8 cellular contexts compared by ENCODE assay signal in the genomic region with DNA sequence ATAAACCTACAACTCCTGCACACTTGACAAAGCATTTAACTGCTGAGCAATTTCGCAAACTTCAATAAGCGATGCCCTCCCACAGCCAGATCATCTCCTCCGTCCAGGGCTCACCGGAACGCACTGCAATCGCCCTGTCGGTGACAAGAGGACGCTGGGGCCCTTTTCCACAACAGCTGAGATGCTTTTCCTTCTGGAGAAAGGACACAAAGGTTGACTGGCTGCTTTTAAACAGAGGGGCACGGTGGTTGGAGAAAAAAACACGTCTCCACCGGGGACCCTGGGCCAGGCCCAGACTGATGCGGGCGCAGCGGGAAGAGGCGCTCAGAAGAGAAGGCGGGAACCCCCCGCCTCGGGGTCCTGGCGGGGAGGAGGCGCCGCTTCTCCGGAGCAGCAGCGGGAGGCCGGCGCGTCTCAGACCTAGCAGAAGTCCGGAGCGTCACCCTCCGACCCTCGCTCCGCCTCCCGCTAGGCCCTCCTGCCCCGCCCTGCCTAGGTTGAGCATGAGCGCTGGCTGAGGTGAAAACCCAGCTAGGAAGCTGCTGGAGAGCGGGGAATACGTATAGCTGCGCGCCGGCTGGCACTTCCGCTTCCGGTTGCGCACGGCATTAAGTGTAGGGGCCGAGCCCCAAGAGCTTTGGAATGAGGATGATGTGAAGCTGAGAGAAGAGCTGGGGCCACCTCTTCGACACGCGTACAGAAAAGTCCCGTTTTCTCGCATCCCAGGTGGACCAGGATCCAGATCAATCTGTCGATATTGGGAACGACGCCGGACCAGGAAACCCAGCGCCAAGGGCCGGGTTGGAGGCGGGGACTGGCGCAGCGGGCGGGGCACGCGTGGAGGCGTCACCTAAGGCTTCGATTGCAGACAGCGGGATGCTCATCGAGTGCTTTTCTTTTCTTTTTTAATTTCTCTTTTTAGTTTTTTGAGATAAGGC. TPM values are rescaled to one million over a fixed set of nuclear protein-coding genes. Genes with fewer than 3 reads are reported as not detected.
DNase-seq lines count a peak whose midpoint lies in the region; ATAC-seq, FAIRE-seq and TF ChIP-seq lines count a peak whose summit lies in the region.

A gene (minus strand): TSS at position 564 of the 938 bp plus-strand sequence. CDS start 3,788 bp downstream, outside the sequence.

- peak within 1 kb of the TSS; percentile 57 for H3K4me3 ChIP-seq in BJ (ENCODE audit: low read depth, low read length)

- peak; percentile 99 for FAIRE-seq in GM19239 (lab: Jason Lieb, UNC)

- CTCF ChIA-PET in BJ (lab: Yijun Ruan, JAX), result interaction anchor here (1.3 kb wide), 1 partner anchor 143 kb away, joined by 4 read pairs; no protein-coding TSS in a partner anchor

- peak; percentile 92 for ATAC-seq in HG03457 (IDR thresholded peaks at IDR 0.05; ENCODE audit: unreplicated experiment)

- DNase-seq in BJ (ENCODE audit: low read depth) (peak; percentile 69), GM19239 (ENCODE audit: insufficient read length, low spot score) (peak; percentile 92), NCI-H526 (lab: John Stamatoyannopoulos, UW) (peak; percentile 84 to 96), cortex of kidney (lab: John Stamatoyannopoulos, UW) (peak; percentile 48), left kidney (ENCODE audit: low read depth, low spot score) (peak; percentile 99)
- DNase-seq in activated CD4-positive, alpha-beta T cell treated with anti-CD3 and anti-CD28 coated beads, Interleukin-2, amount 50 U/mL, for 1 hour, result peak; percentile 91
- peak; percentile 94 for DNase-seq in stimulated activated CD4-positive, alpha-beta T cell treated with anti-CD3 and anti-CD28 coated beads, Interleukin-1b, Interleukin-23, amount 100 ng/mL, for 48 hours

- H3K27me3 ChIP-seq in BJ (ENCODE audit: control insufficient read depth, insufficient read depth, low read length), result no peaks in the 10 kb centered on the region

- no peaks in the 10 kb centered on the region for H3K36me3 ChIP-seq in BJ (ENCODE audit: control insufficient read depth, insufficient read depth, low read length)

- no peak for TF ChIP-seq CTCF in BJ (IDR thresholded peaks at IDR 0.05; ENCODE audit: insufficient read depth, low read depth, low read length)

- POLR2A ChIA-PET in BJ (lab: Charles Lee), result no interaction called here

RNA-seq across cellular contexts. Expression of the gene that starts here (rescaled TPM):
- polyA plus RNA-seq in BJ (2011; rRNA removed), result 3.6 and 7.7 TPM in 2 replicates
- 8.9 and 10.2 TPM in 2 replicates for polyA minus RNA-seq in BJ (2011; rRNA and poly(A)+ RNA removed)

Comparison
In these comparisons a context has a peak if more than half of its experiments do, and no peak if none do; other contexts are left out.
1. Peak in every context shown above with its lines: DNase-seq, ATAC-seq and H3K4me3 ChIP-seq.
2. DNase-seq: peak in every context shown above with its lines; median percentile 99 in left kidney; 94 in stimulated activated CD4-positive, alpha-beta T cell treated with anti-CD3 and anti-CD28 coated beads, Interleukin-1b, Interleukin-23, amount 100 ng/mL, for 48 hours; 92 in GM19239; 91 in activated CD4-positive, alpha-beta T cell treated with anti-CD3 and anti-CD28 coated beads, Interleukin-2, amount 50 U/mL, for 1 hour; 90 in NCI-H526; 69 in BJ; 48 in cortex of kidney.